11 cellular contexts compared by ENCODE assay signal in the genomic region with DNA sequence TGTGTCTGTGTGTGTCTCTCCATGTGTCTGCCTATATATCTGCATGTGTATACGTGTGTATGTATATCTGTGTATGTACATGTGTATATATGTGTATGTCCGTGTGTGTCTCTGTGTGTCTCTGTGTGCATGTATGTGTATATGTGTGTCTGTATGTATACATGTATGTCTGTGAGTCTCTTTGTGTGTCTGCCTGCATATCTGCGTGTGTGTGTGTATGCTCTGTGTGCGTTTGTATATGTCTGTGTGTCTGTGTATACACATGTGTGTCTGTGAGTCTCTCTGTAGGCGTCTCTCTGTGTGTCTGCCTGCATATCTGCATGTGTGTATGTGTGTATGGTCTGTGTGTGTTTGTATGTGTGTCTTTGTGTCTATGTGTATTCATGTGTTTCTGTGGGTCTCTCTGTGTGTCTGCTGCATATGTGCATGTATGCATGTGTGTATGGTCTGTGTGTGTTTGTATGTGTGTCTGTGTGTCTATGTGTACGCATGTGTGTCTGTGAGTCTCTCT. TPM values are rescaled to one million over a fixed set of nuclear protein-coding genes. Genes with fewer than 3 reads are reported as not detected.
DNase-seq lines count a peak whose midpoint lies in the region; ATAC-seq, FAIRE-seq and TF ChIP-seq lines count a peak whose summit lies in the region.
"Had no signal": no experiment of that assay in that cellular context is flagged by ENCODE, and none has a peak within 500 bp of the region (broad histone marks: within the 10 kb centered on the region; RNA-seq: fewer than 3 reads in every experiment).

No MANE protein-coding gene starts in this region.

- no peak overlapping the region for H3K14ac ChIP-seq in H1 (ENCODE audit: insufficient read length)

- no peaks in the 10 kb centered on the region for H3K27me3 ChIP-seq in CD4-positive, alpha-beta T cell (ENCODE audit: control insufficient read depth, insufficient read depth, low read length)
- H3K27me3 ChIP-seq in PC-3 (ENCODE audit: low read length): no peaks in the 10 kb centered on the region
- H3K27me3 ChIP-seq in H1 (replicated peaks in 1 of 4; ENCODE audit: control insufficient read depth in 3 of 4, extremely low read depth in 1 of 4, insufficient read depth in 3 of 4, low read length in 3 of 4): no peaks in the 10 kb centered on the region
- H3K27me3 ChIP-seq in parathyroid adenoma (ENCODE audit: control insufficient read depth, insufficient read depth, low read length): no peaks in the 10 kb centered on the region
- H3K27me3 ChIP-seq: testis had no signal

- H3F3A ChIP-seq in PC-3 (ENCODE audit: low read length, unreplicated experiment): peaks cover 3% of the 10 kb centered on the region

- 0 out of 2 replicates have a peak, but pooled peaks cover 2% of the 10 kb centered on the region for H3K23me2 ChIP-seq in H1 (ENCODE audit: low read depth, low read length)

- peak overlapping the region; percentile 99 for H3K9ac ChIP-seq in PC-3 (ENCODE audit: low read length)
- no peak overlapping the region for H3K9ac ChIP-seq in H1 (replicated peaks in 1 of 4; ENCODE audit: extremely low read depth in 1 of 4, low read depth in 3 of 4, low read length in 3 of 4)
- no peak overlapping the region for H3K9ac ChIP-seq in parathyroid adenoma

- no TSS peak for BruUV-seq in PC-3 (replicated peaks; lab: Mats Ljungman, UMichigan)

- H3K4me1 ChIP-seq in PC-3 (ENCODE audit: insufficient read depth, low read length) (peaks cover 85% of the 10 kb centered on the region), H1 (replicated peaks in 1 of 4; ENCODE audit: control insufficient read depth in 3 of 4, insufficient read depth in 4 of 4, low read length in 3 of 4) (peaks cover 2 to 6% (median 2%) of the 10 kb centered on the region in 4 experiments; a peak in 1 of 7 replicates), parathyroid adenoma (peaks cover 17% of the 10 kb centered on the region)

- no peak for ATAC-seq in CD4-positive, alpha-beta T cell (ENCODE audit: poor library complexity)
- ATAC-seq in PC-3 (no peak), HG02571 (IDR thresholded peaks at IDR 0.05; ENCODE audit: unreplicated experiment) (no peak)

- H3K4me3 ChIP-seq in PC-3 (ENCODE audit: low read length): no peak overlapping the region
- no peak overlapping the region for H3K4me3 ChIP-seq in H1 (ENCODE audit: extremely low read depth in 1 of 4, insufficient read depth in 2 of 4, low read depth in 3 of 4, low read length in 4 of 4)
- no peak overlapping the region for H3K4me3 ChIP-seq in parathyroid adenoma (ENCODE audit: low read depth, low read length)
- H3K4me3 ChIP-seq: testis had no signal

- POLR2A ChIA-PET in CD4-positive, alpha-beta T cell (lab: Charles Lee): interaction anchor here (1.0 to 13.2 kb wide), 3 partner anchors 11 to 25 kb away, joined by 3 to 497 read pairs (median 27); a partner anchor contains a TSS
- POLR2A ChIA-PET in PC-3 (lab: Charles Lee; ENCODE audit: unreplicated experiment): interaction anchor here (0.6 kb wide), 1 partner anchor 877 kb away, joined by 4 read pairs; no protein-coding TSS in a partner anchor
- POLR2A ChIA-PET in H1 (lab: Charles Lee; ENCODE audit: partially characterized antibody): no interaction called here

- no peak overlapping the region for H4K8ac ChIP-seq in H1 (ENCODE audit: extremely low read depth, insufficient read depth, low read length)

- no peaks in the 10 kb centered on the region for H3K79me1 ChIP-seq in H1 (ENCODE audit: low read depth, low read length)

- H3K9me3 Mint-ChIP-seq in CD4-positive, alpha-beta T cell: no peaks in the 10 kb centered on the region

- H4K20me1 ChIP-seq in PC-3 (ENCODE audit: low read length): no peaks in the 10 kb centered on the region
- no peaks in the 10 kb centered on the region for H4K20me1 ChIP-seq in H1 (replicated peaks in 1 of 2; ENCODE audit: control insufficient read depth in 1 of 2, insufficient read depth in 2 of 2, low read length in 2 of 2)

- no peak overlapping the region for H2BK120ac ChIP-seq in H1 (replicated peaks; ENCODE audit: low read depth, low read length)

- H3K27ac ChIP-seq in CD4-positive, alpha-beta T cell (ENCODE audit: low read depth, low read length): peak overlapping the region; percentile 77
- H3K27ac ChIP-seq in PC-3 (ENCODE audit: low read length) (peak overlapping the region; percentile 100), H1 (ENCODE audit: low read depth, low read length) (no peak overlapping the region), parathyroid adenoma (peak overlapping the region; percentile 37)
- H3K27ac ChIP-seq: testis had no signal

- H2AK5ac ChIP-seq in H1 (ENCODE audit: low read depth, low read length): peak overlapping the region; percentile 33; the same call in 1 of the 2 replicates

- no peaks in the 10 kb centered on the region for H3K9me3 ChIP-seq in CD4-positive, alpha-beta T cell (ENCODE audit: control insufficient read depth, low read length)
- H3K9me3 ChIP-seq in PC-3 (ENCODE audit: low read length): no peaks in the 10 kb centered on the region
- no peaks in the 10 kb centered on the region for H3K9me3 ChIP-seq in H1 (ENCODE audit: insufficient read depth in 2 of 2, low read depth in 1 of 2, low read length in 1 of 2)
- H3K9me3 ChIP-seq in parathyroid adenoma (ENCODE audit: control insufficient read depth, low read length): no peaks in the 10 kb centered on the region
- H3K9me3 ChIP-seq: testis had no signal

- no peak overlapping the region for H4K5ac ChIP-seq in H1 (ENCODE audit: insufficient read length, low read depth, low read length)

- no peaks in the 10 kb centered on the region for H3K27me3 Mint-ChIP-seq in CD4-positive, alpha-beta T cell

- no peak for TF ChIP-seq CTCF in CD4-positive, alpha-beta T cell (IDR thresholded peaks at IDR 0.05)
- no peak for TF ChIP-seq CTCF in PC-3 (conservative IDR thresholded peaks at IDR 0.05; ENCODE audit: low read depth, low read length)
- TF ChIP-seq CTCF in H1 (IDR thresholded peaks at IDR 0.05; ENCODE audit: control extremely low read depth in 1 of 3, insufficient read depth in 1 of 3, low read depth in 1 of 3, low read length in 3 of 3): no peak
- no peak for TF ChIP-seq CTCF in parathyroid adenoma (IDR thresholded peaks at IDR 0.05)

- no peak overlapping the region for H3K27ac Mint-ChIP-seq in CD4-positive, alpha-beta T cell

- in situ Hi-C loops in G401 (cut with HindIII; ENCODE audit: low sequenced_read_pairs): no loop called here

- no peak for DNase-seq in CD4-positive, alpha-beta T cell
- DNase-seq in PC-3 (no peak), H1 (ENCODE audit: low read depth in 1 of 2, low spot score in 2 of 2) (no peak), KG1 (lab: John Stamatoyannopoulos, UW) (no peak), G401 (ENCODE audit: low spot score) (no peak)
- DNase-seq in activated effector memory CD4-positive, alpha-beta T cell treated with Interleukin-2 at 50 U/mL for 16 hours: no peak
- DNase-seq: NCI-H1105, testis had no signal

- H3K36me3 ChIP-seq in PC-3 (ENCODE audit: low read depth, low read length) (no peaks in the 10 kb centered on the region), H1 (ENCODE audit: control insufficient read depth in 2 of 4, insufficient read depth in 4 of 4, low read length in 3 of 4) (no peaks in the 10 kb centered on the region), parathyroid adenoma (ENCODE audit: control insufficient read depth, insufficient read depth, low read length) (no peaks in the 10 kb centered on the region)

- H2BK15ac ChIP-seq in H1 (ENCODE audit: low read length): peak overlapping the region; percentile 20; the same call in 1 of the 2 replicates

- WGBS in H1 (ENCODE audit: extremely low coverage in 1 of 2, insufficient coverage in 1 of 2, insufficient read length in 1 of 2, insufficient replicate concordance in 2 of 2, low coverage in 1 of 2, low lambda C conversion rate in 2 of 2, missing lambda C conversion rate in 1 of 2), 2 experiments: 94% methylated on average over 6 of the region's 6 CpGs; no CpG with 5 or more reads in 1 of the 2 experiments

- no peak overlapping the region for H3K4ac ChIP-seq in H1 (replicated peaks; ENCODE audit: insufficient read length, low read depth, low read length)

- H3K18ac ChIP-seq in H1 (ENCODE audit: extremely low read depth, low read length): no peak overlapping the region

- H4K91ac ChIP-seq in H1 (replicated peaks; ENCODE audit: insufficient read length, low read length): peak overlapping the region; percentile 57

- TF ChIP-seq POLR2A in H1 (IDR thresholded peaks at IDR 0.05; ENCODE audit: control extremely low read depth in 1 of 2, low read depth in 2 of 2, low read length in 2 of 2): no peak

- H3K4me3 Mint-ChIP-seq in CD4-positive, alpha-beta T cell: peak overlapping the region; percentile 23

- peaks cover 35% of the 10 kb centered on the region for H3K4me1 Mint-ChIP-seq in CD4-positive, alpha-beta T cell (ENCODE audit: low read depth)

- no peak overlapping the region for H2BK5ac ChIP-seq in H1 (ENCODE audit: low read depth, low read length)

- H2BK20ac ChIP-seq in H1 (ENCODE audit: low read length): no peak overlapping the region

- no peaks in the 10 kb centered on the region for H3K36me3 Mint-ChIP-seq in CD4-positive, alpha-beta T cell (ENCODE audit: low read depth)

- no peak for FAIRE-seq in H1 (lab: Jason Lieb, UNC)
- FAIRE-seq: TTC549 had no signal

- H2AFZ ChIP-seq in PC-3 (ENCODE audit: low read length) (no peak overlapping the region), H1 (ENCODE audit: low read length) (no peak overlapping the region), parathyroid adenoma (no peak overlapping the region)

- CTCF ChIA-PET in CD4-positive, alpha-beta T cell (lab: Charles Lee): interaction anchor here (1.8 kb wide), 1 partner anchor 28 kb away, joined by 5 read pairs; no protein-coding TSS in a partner anchor
- CTCF ChIA-PET in PC-3 (lab: Charles Lee): no interaction called here
- CTCF ChIA-PET in H1 (lab: Charles Lee; ENCODE audit: partially characterized antibody): no interaction called here

- intact Hi-C loops in CD4-positive, alpha-beta T cell (cut with DNase I, micrococcal nuclease): loop anchor here in 1 of 2 experiments (10.0 kb wide), 1 partner anchor 166 kb away; no protein-coding TSS in a partner anchor
- intact Hi-C loops in PC-3 (cut with micrococcal nuclease): loop anchor here (10.0 kb wide), 1 partner anchor 386 kb away; no protein-coding TSS in a partner anchor

- no peaks in the 10 kb centered on the region for H3K9me2 ChIP-seq in PC-3 (replicated peaks; ENCODE audit: low read length)

- no peak for TF ChIP-seq EP300 in H1 (IDR thresholded peaks at IDR 0.05; ENCODE audit: borderline replicate concordance in 1 of 2, low read depth in 2 of 2, low read length in 2 of 2)

- H3K23ac ChIP-seq in H1 (ENCODE audit: insufficient read length): no peak overlapping the region

- H3K4me2 ChIP-seq in PC-3 (ENCODE audit: low read length) (peak overlapping the region; percentile 62), H1 (ENCODE audit: insufficient read depth in 1 of 2, low read depth in 2 of 2, low read length in 2 of 2) (no peak overlapping the region), parathyroid adenoma (ENCODE audit: low read length) (peak overlapping the region; percentile 10)

- H3K79me2 ChIP-seq in PC-3 (ENCODE audit: low read length) (peaks cover 6% of the 10 kb centered on the region; the same call in 1 of the 2 replicates), H1 (ENCODE audit: control insufficient read depth in 1 of 2, insufficient read depth in 2 of 2, low read length in 2 of 2) (no peaks in the 10 kb centered on the region), parathyroid adenoma (no peaks in the 10 kb centered on the region)

- peak overlapping the region; percentile 68; the same call in 1 of the 2 replicates for H2BK12ac ChIP-seq in H1 (ENCODE audit: low read depth, low read length)

- TF ChIP-seq RAD21 in H1 (IDR thresholded peaks at IDR 0.05 in 1 of 2, conservative IDR thresholded peaks at IDR 0.05 in 1 of 2; ENCODE audit: low read depth in 2 of 2, low read length in 2 of 2): no peak

- no peak overlapping the region for H3K56ac ChIP-seq in H1 (replicated peaks; ENCODE audit: insufficient read length, low read depth, low read length)

RNA-seq across cellular contexts. Expression of a gene that starts 23.7 kb away (rescaled TPM):
- 100 to 1,000 TPM; 851 to 874 TPM for total RNA-seq in CD4-positive, alpha-beta T cell
- 94.5 and 112 TPM in 2 replicates for total RNA-seq in PC-3 (2014; rRNA removed)
- 19.5 and 23.0 TPM in 2 replicates for total RNA-seq in H1 (2021; fragmentation: NEBNext Ultra II Directional; extraction: Animal tissue kit (Norgen Biotek cat#: 25700))
- 5.7 and 10.1 TPM in 2 replicates for polyA plus RNA-seq in H1 (2011; rRNA removed)
- 8.9 TPM for polyA plus RNA-seq in H1 (2011; cell fraction: cytosol; rRNA removed)
- 19.0 TPM for polyA plus RNA-seq in H1 (2011; cell fraction: nucleus; rRNA removed)
- 9.4 to 16.4 TPM (median 12.4 TPM) in 4 replicates for polyA plus RNA-seq in H1 (2012, experiment 1 of 2)
- 4.0 TPM for polyA plus RNA-seq in H1 (2012, experiment 2 of 2)
- 9.9 TPM for polyA plus RNA-seq in H1 (2013, experiment 1 of 2)
- polyA plus RNA-seq in H1 (2013, experiment 2 of 2): 10.1 TPM
- polyA minus RNA-seq in H1 (2011; rRNA and poly(A)+ RNA removed): 19.2 and 29.7 TPM in 2 replicates
- 9.5 TPM for polyA minus RNA-seq in H1 (2011; cell fraction: cytosol; rRNA and poly(A)+ RNA removed)
- polyA minus RNA-seq in H1 (2011; cell fraction: nucleus; rRNA and poly(A)+ RNA removed): 108 TPM
- 25.8 and 35.8 TPM in 2 replicates for total RNA-seq in G401 (2014; rRNA removed; shearing (Covaris generic))

Comparison
In these comparisons a context has a peak if more than half of its experiments do, and no peak if none do; other contexts are left out.
1. H3K4me2 ChIP-seq: peak in PC-3 (single experiment) and parathyroid adenoma (single experiment); none in H1 (0 of 2).